12 cellular contexts compared by ENCODE assay signal in the genomic region with DNA sequence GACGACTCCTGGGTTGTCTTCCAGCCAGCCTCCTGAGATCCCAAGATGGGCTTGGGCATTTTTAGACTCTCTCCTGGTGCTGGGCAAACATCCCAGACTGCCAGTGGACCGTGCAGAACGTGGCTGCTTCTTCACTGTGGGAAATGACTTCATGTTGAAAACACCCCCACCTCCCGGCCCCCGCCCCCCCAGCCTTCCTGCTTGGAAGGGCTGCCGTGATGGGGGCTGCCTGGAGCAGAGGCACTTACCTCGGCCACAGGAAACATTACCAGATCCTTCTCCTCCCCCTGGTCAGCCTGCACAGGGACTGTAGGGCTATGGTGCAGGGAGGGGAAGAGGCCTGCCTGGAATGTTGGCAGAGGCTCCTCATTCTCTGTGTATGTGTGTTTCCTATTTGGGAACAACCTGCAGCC.
A peak's percentile ranks its signal among the peaks of the same experiment; 100 is the strongest.
DNase-seq lines count a peak whose midpoint lies in the region; FAIRE-seq and TF ChIP-seq lines count a peak whose summit lies in the region.
"Had no signal": no experiment of that assay in that cellular context is flagged by ENCODE, and none has a peak within 500 bp of the region (broad histone marks: within the 10 kb centered on the region; RNA-seq: fewer than 3 reads in every experiment).

No MANE protein-coding gene starts in this region.

- H3K27me3 ChIP-seq in sigmoid colon: no peaks in the 10 kb centered on the region

- no peak overlapping the region for H3K4me3 Mint-ChIP-seq in nephron progenitor cell
- H3K4me3 Mint-ChIP-seq: activated T-helper 1 cell treated with anti-CD3 and anti-CD28 coated beads, Interleukin-12 subunit alpha, Interleukin-12 subunit beta, Interleukin-2, Interleukin-4 antibody, amounts not matched to agents 30 ng/mL and 10 ng/mL and 1 ng/mL, durations not matched to agents 14 hours and 24 hours and 36 hours; CD8-positive, alpha-beta memory T cell; dendritic cell treated with granulocyte-macrophage colony-stimulating factor and Interleukin-4, amounts not matched to agents 40 ng/mL and 50 ng/mL, for 4 days had no signal

- H3K9me3 ChIP-seq in sigmoid colon: no peaks in the 10 kb centered on the region

- peaks cover 18% of the 10 kb centered on the region for H3K4me1 Mint-ChIP-seq in nephron progenitor cell

- TF ChIP-seq POLR2A in sigmoid colon (IDR thresholded peaks at IDR 0.05) (no peak), GM12891 (IDR thresholded peaks at IDR 0.05; ENCODE audit: low read depth, low read length) (no peak)

- no peak overlapping the region for H3K27ac Mint-ChIP-seq in nephron progenitor cell
- H3K27ac Mint-ChIP-seq: activated T-helper 1 cell treated with anti-CD3 and anti-CD28 coated beads, Interleukin-12 subunit alpha, Interleukin-12 subunit beta, Interleukin-2, Interleukin-4 antibody, amounts not matched to agents 30 ng/mL and 10 ng/mL and 1 ng/mL, durations not matched to agents 14 hours and 24 hours and 36 hours; CD8-positive, alpha-beta memory T cell; dendritic cell treated with granulocyte-macrophage colony-stimulating factor and Interleukin-4, amounts not matched to agents 40 ng/mL and 50 ng/mL, for 4 days had no signal

- DNase-seq in M059J (ENCODE audit: low read depth): peak; percentile 30
- peak; percentile 41 for DNase-seq in dedifferentiated amniotic fluid mesenchymal stem cell (ENCODE audit: extremely low spot score)
- peak; percentile 10 to 17 for DNase-seq in hippocampal formation (lab: John Stamatoyannopoulos, UW)
- DNase-seq in sigmoid colon: peak; percentile 69
- no peak for DNase-seq in GM12891 (ENCODE audit: insufficient read length, low spot score)
- DNase-seq in activated effector memory CD4-positive, alpha-beta T cell treated with Interleukin-2 at 50 U/mL for 16 hours: no peak
- no peak for DNase-seq in activated gamma-delta T cell treated with Interleukin-2 at 50 U/mL for 16 hours
- no peak for DNase-seq in nephron progenitor cell

- peak overlapping the region; percentile 44 to 81 (median 56) for H3K27ac ChIP-seq in sigmoid colon
- H3K27ac ChIP-seq: SK-N-MC had no signal

- no peaks in the 10 kb centered on the region for H3K9me3 Mint-ChIP-seq in nephron progenitor cell
- H3K9me3 Mint-ChIP-seq: activated T-helper 1 cell treated with anti-CD3 and anti-CD28 coated beads, Interleukin-12 subunit alpha, Interleukin-12 subunit beta, Interleukin-2, Interleukin-4 antibody, amounts not matched to agents 30 ng/mL and 10 ng/mL and 1 ng/mL, durations not matched to agents 14 hours and 24 hours and 36 hours; CD8-positive, alpha-beta memory T cell; dendritic cell treated with granulocyte-macrophage colony-stimulating factor and Interleukin-4, amounts not matched to agents 40 ng/mL and 50 ng/mL, for 4 days had no signal

- peak overlapping the region in 1 of 4 donors; percentile 12 for H3K4me3 ChIP-seq in sigmoid colon
- H3K4me3 ChIP-seq: SK-N-MC had no signal

- peaks cover 17% of the 10 kb centered on the region for H3K27me3 Mint-ChIP-seq in nephron progenitor cell (ENCODE audit: low read depth, poor library complexity)

- intact Hi-C loops in sigmoid colon (cut with DNase I): loop anchor here (1.0 kb wide), 1 partner anchor 147 kb away; no protein-coding TSS in a partner anchor

- FAIRE-seq in GM12891 (lab: Jason Lieb, UNC): no peak

- no peaks in the 10 kb centered on the region for H3K36me3 Mint-ChIP-seq in nephron progenitor cell (ENCODE audit: low read depth)
- H3K36me3 Mint-ChIP-seq: CD8-positive, alpha-beta memory T cell had no signal

- no peaks in the 10 kb centered on the region for H3K36me3 ChIP-seq in sigmoid colon

- no peak for TF ChIP-seq CTCF in sigmoid colon (IDR thresholded peaks at IDR 0.05)
- TF ChIP-seq CTCF in nephron progenitor cell (IDR thresholded peaks at IDR 0.05): no peak

- no peak for TF ChIP-seq EP300 in sigmoid colon (IDR thresholded peaks at IDR 0.05)

- WGBS in sigmoid colon, 2 donors: 64 to 65% methylated on average over 7 of the region's 7 CpGs

- H3K4me1 ChIP-seq in sigmoid colon: peaks cover 0 to 21% (median 14%) of the 10 kb centered on the region in 4 donors

TF ChIP-seq in GM12891, 5 proteins besides CTCF, POLR2A, EP300 and RAD21:
- TF ChIP-seq TAF1 (IDR thresholded peaks at IDR 0.05; ENCODE audit: low read depth, low read length) (no peak), SPI1 (IDR thresholded peaks at IDR 0.05; ENCODE audit: low read depth, low read length) (no peak), PAX5 (IDR thresholded peaks at IDR 0.05; ENCODE audit: insufficient read depth, low read length, severe bottlenecking) (no peak), POLR2AphosphoS5 (IDR thresholded peaks at IDR 0.05; ENCODE audit: low read depth, low read length) (no peak), POU2F2 (IDR thresholded peaks at IDR 0.05; ENCODE audit: low read depth, low read length) (no peak)

Comparison
In these comparisons a context has a peak if more than half of its experiments do, and no peak if none do; other contexts are left out.
1. DNase-seq: peak in M059J (single experiment), dedifferentiated amniotic fluid mesenchymal stem cell (single experiment), hippocampal formation (2 of 2) and sigmoid colon (single experiment); none in GM12891 (single experiment), activated effector memory CD4-positive, alpha-beta T cell treated with Interleukin-2 at 50 U/mL for 16 hours (single experiment), activated gamma-delta T cell treated with Interleukin-2 at 50 U/mL for 16 hours (single experiment) and nephron progenitor cell (single experiment).